17 cellular contexts compared by ENCODE assay signal in genomic region chr6:157253699-157254098, GRCh38.
"Had no signal": no experiment of that assay in that cellular context is flagged by ENCODE, and none has a peak within 500 bp of the region (broad histone marks: within the 10 kb centered on the region; RNA-seq: fewer than 3 reads in every experiment).

No MANE protein-coding gene starts in this region.

- H3K27me3 ChIP-seq: Peyer's patch had no signal

- ATAC-seq: activated CD8-positive, alpha-beta T cell treated with anti-CD3 and anti-CD28 coated beads, Interleukin-2, amount 10 ng/mL, durations not matched to agents 7 days and 5 days; T-helper 17 cell; WTC11 had no signal

- DNase-seq: activated CD4-positive, alpha-beta T cell treated with anti-CD3 and anti-CD28 coated beads for 48 hours; activated CD4-positive, alpha-beta T cell treated with anti-CD3 and anti-CD28 coated beads, Interleukin-2, amount 50 U/mL, for 4 hours; activated CD4-positive, CD25-positive, alpha-beta regulatory T cell treated with anti-CD3 and anti-CD28 coated beads, Interleukin-2, amount 50 U/mL, for 72 hours; activated CD8-positive, alpha-beta memory T cell treated with anti-CD3 and anti-CD28 coated beads, Interleukin-2, amount 50 U/mL, for 48 hours; activated CD8-positive, alpha-beta T cell treated with anti-CD3 and anti-CD28 coated beads, Interleukin-2, amount 10 ng/mL, durations not matched to agents 7 days and 5 days; activated naive CD4-positive, alpha-beta T cell treated with anti-CD3 and anti-CD28 coated beads, Interleukin-2, amount 50 U/mL, for 16 hours; activated T-cell treated with anti-CD3 and anti-CD28 coated beads, Interleukin-2, amount 50 U/mL, for 1 hour; NCI-H1092; NCI-H2081 treated with DMSO at 0.1 percent for 48 hours; NCI-H510A treated with DMSO at 0.1 percent for 48 hours; Right ventricle myocardium superior; T-helper 17 cell; T-helper 9 cell had no signal

- H3K27ac ChIP-seq: KMS-11, Peyer's patch, RWPE1 had no signal

- H3K4me1 ChIP-seq: Peyer's patch had no signal

- H3K4me3 ChIP-seq: Peyer's patch had no signal

- H3K9me3 ChIP-seq: Peyer's patch had no signal

- H3K36me3 ChIP-seq: Peyer's patch had no signal
